ENCODE assay signal across 17 cellular contexts in the genomic region with DNA sequence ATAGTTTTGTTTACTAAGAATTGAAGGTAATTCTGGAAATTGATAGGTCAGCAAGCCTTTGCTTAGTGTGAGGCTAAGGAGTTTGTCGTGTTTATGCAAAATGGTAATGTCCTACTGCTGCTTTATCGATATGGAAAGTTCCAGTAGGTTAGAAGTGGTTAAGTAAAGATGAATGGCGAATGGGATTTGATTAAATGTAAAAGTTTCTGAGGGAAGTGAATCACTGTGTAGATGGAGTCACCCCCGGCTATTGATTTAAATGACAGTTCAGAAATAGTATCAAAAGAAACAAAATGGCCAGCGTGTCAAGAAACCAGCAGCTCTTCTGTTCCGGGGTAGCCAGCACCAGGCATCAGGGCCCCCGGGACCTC.
DNase-seq lines count a peak whose midpoint lies in the region; ATAC-seq and TF ChIP-seq lines count a peak whose summit lies in the region.
"Had no signal": no experiment of that assay in that cellular context is flagged by ENCODE, and none has a peak within 500 bp of the region (broad histone marks: within the 10 kb centered on the region; RNA-seq: fewer than 3 reads in every experiment).

No MANE protein-coding gene starts in this region.

- no peaks in the 10 kb centered on the region for H3K27me3 ChIP-seq in CD4-positive, alpha-beta memory T cell (ENCODE audit: insufficient read depth, low read length)
- H3K27me3 ChIP-seq: BLaER1 treated with 17β-estradiol and CSF1 and Interleukin-3, amounts not matched to agents 10 nM and 100 nM; MG63 had no signal

- intact Hi-C loops in activated CD4-positive, alpha-beta T cell treated with anti-CD3 and anti-CD28 coated beads for 36 hours (cut with DNase I, micrococcal nuclease): loop anchor here in 1 of 2 experiments (5.0 kb wide), 3 partner anchors 79 to 116 kb away; no protein-coding TSS in a partner anchor
- intact Hi-C loops in CD4-positive, alpha-beta memory T cell (cut with micrococcal nuclease): no loop called here
- intact Hi-C loops in left colon (cut with DNase I, micrococcal nuclease): no loop called here

- no peaks in the 10 kb centered on the region for H3K9me3 Mint-ChIP-seq in activated CD4-positive, alpha-beta T cell treated with anti-CD3 and anti-CD28 coated beads for 36 hours (ENCODE audit: low read depth)
- no peaks in the 10 kb centered on the region for H3K9me3 Mint-ChIP-seq in CD4-positive, alpha-beta memory T cell
- no peaks in the 10 kb centered on the region for H3K9me3 Mint-ChIP-seq in activated naive CD8-positive, alpha-beta T cell treated with anti-CD3 and anti-CD28 coated beads, Interleukin-2, amount 10 ng/mL, durations not matched to agents 7 days and 5 days
- H3K9me3 Mint-ChIP-seq in neural crest cell: no peaks in the 10 kb centered on the region

- H3K4me3 Mint-ChIP-seq in activated CD4-positive, alpha-beta T cell treated with anti-CD3 and anti-CD28 coated beads for 36 hours: no peak overlapping the region
- peak overlapping the region in 1 of 8 donors; percentile 59 for H3K4me3 Mint-ChIP-seq in CD4-positive, alpha-beta memory T cell
- H3K4me3 Mint-ChIP-seq in activated naive CD8-positive, alpha-beta T cell treated with anti-CD3 and anti-CD28 coated beads, Interleukin-2, amount 10 ng/mL, durations not matched to agents 7 days and 5 days: no peak overlapping the region
- H3K4me3 Mint-ChIP-seq in neural crest cell: no peak overlapping the region

- CTCF ChIA-PET in activated CD4-positive, alpha-beta T cell treated with anti-CD3 and anti-CD28 coated beads for 36 hours (lab: Charles Lee): interaction anchor here (1.8 kb wide), 1 partner anchor 70 kb away, joined by 9 read pairs; no protein-coding TSS in a partner anchor
- CTCF ChIA-PET in CD4-positive, alpha-beta memory T cell (lab: Charles Lee; ENCODE audit: partially characterized antibody): no interaction called here

- H3K4me1 ChIP-seq in CD4-positive, alpha-beta memory T cell (ENCODE audit: insufficient read depth, low read length): peaks cover 30% of the 10 kb centered on the region

- H3K36me3 ChIP-seq in CD4-positive, alpha-beta memory T cell (ENCODE audit: insufficient read depth, low read length): no peaks in the 10 kb centered on the region

- no peak for TF ChIP-seq CTCF in neural crest cell (conservative IDR thresholded peaks at IDR 0.05)

- no peak for DNase-seq in activated CD4-positive, alpha-beta T cell treated with anti-CD3 and anti-CD28 coated beads for 36 hours
- DNase-seq in activated CD4-positive, alpha-beta T cell treated with anti-CD3 and anti-CD28 coated beads, Interleukin-2, amount 50 U/mL, for 48 hours: no peak
- no peak for DNase-seq in CD4-positive, alpha-beta memory T cell
- no peak for DNase-seq in activated naive CD8-positive, alpha-beta T cell treated with anti-CD3 and anti-CD28 coated beads, Interleukin-2, amount 10 ng/mL, durations not matched to agents 7 days and 5 days
- DNase-seq in neural crest cell (ENCODE audit: low read depth, low spot score) (no peak), SIG-M5 (lab: John Stamatoyannopoulos, UW) (no peak), left colon (no peak)
- DNase-seq in stimulated activated CD4-positive, alpha-beta T cell treated with anti-CD3 and anti-CD28 coated beads, Interleukin-12 subunit alpha, Interleukin-12 subunit beta, amount 100 ng/mL, for 4 hours: no peak
- DNase-seq: EL, KG1, MG63, NCI-H1105 treated with DMSO at 0.1 percent for 48 hours, NCI-H187, NCI-H446, NCI-H748 treated with DMSO at 0.1 percent for 48 hours, PC-9 had no signal

- H3K36me3 Mint-ChIP-seq in activated CD4-positive, alpha-beta T cell treated with anti-CD3 and anti-CD28 coated beads for 36 hours (ENCODE audit: low read depth): peaks cover 20% of the 10 kb centered on the region
- H3K36me3 Mint-ChIP-seq in CD4-positive, alpha-beta memory T cell: peaks cover 5 to 12% of the 10 kb centered on the region in 2 donors
- peaks cover 9% of the 10 kb centered on the region for H3K36me3 Mint-ChIP-seq in activated naive CD8-positive, alpha-beta T cell treated with anti-CD3 and anti-CD28 coated beads, Interleukin-2, amount 10 ng/mL, durations not matched to agents 7 days and 5 days
- H3K36me3 Mint-ChIP-seq in neural crest cell (ENCODE audit: low read depth): no peaks in the 10 kb centered on the region

- no peak overlapping the region for H3K27ac ChIP-seq in CD4-positive, alpha-beta memory T cell (ENCODE audit: low read depth, low read length)
- H3K27ac ChIP-seq: BLaER1 treated with 17β-estradiol and CSF1 and Interleukin-3, amounts not matched to agents 10 nM and 100 nM; PC-9 had no signal

- no peak overlapping the region for H3K4me3 ChIP-seq in CD4-positive, alpha-beta memory T cell (ENCODE audit: low read length in 2 of 2)
- H3K4me3 ChIP-seq: BLaER1 treated with 17β-estradiol and CSF1 and Interleukin-3, amounts not matched to agents 10 nM and 100 nM; MG63; PC-9 had no signal

- no peaks in the 10 kb centered on the region for H3K9me3 ChIP-seq in CD4-positive, alpha-beta memory T cell (ENCODE audit: control insufficient read depth in 1 of 2, low read length in 2 of 2)
- H3K9me3 ChIP-seq: MG63 had no signal

- POLR2A ChIA-PET in activated CD4-positive, alpha-beta T cell treated with anti-CD3 and anti-CD28 coated beads for 36 hours (lab: Charles Lee): no interaction called here
- POLR2A ChIA-PET in CD4-positive, alpha-beta memory T cell (lab: Charles Lee; ENCODE audit: partially characterized antibody): no interaction called here
- POLR2A ChIA-PET in activated naive CD8-positive, alpha-beta T cell treated with anti-CD3 and anti-CD28 coated beads, Interleukin-2, amount 10 ng/mL, durations not matched to agents 7 days and 5 days (lab: Charles Lee): no interaction called here

- peak overlapping the region; percentile 79 for H3K27ac Mint-ChIP-seq in activated CD4-positive, alpha-beta T cell treated with anti-CD3 and anti-CD28 coated beads for 36 hours
- H3K27ac Mint-ChIP-seq in CD4-positive, alpha-beta memory T cell: peak overlapping the region in 4 of 7 donors; percentile 7 to 63 (median 58)
- H3K27ac Mint-ChIP-seq in activated naive CD8-positive, alpha-beta T cell treated with anti-CD3 and anti-CD28 coated beads, Interleukin-2, amount 10 ng/mL, durations not matched to agents 7 days and 5 days: peak overlapping the region; percentile 73
- peak overlapping the region; percentile 76 for H3K27ac Mint-ChIP-seq in neural crest cell (ENCODE audit: unreplicated experiment)

- ATAC-seq in activated CD4-positive, alpha-beta T cell treated with anti-CD3 and anti-CD28 coated beads for 36 hours: no peak
- no peak for ATAC-seq in activated naive CD8-positive, alpha-beta T cell treated with anti-CD3 and anti-CD28 coated beads, Interleukin-2, amount 10 ng/mL, durations not matched to agents 7 days and 5 days (ENCODE audit: low read depth)
- no peak for ATAC-seq in left colon

- no peaks in the 10 kb centered on the region for H3K27me3 Mint-ChIP-seq in activated CD4-positive, alpha-beta T cell treated with anti-CD3 and anti-CD28 coated beads for 36 hours
- no peaks in the 10 kb centered on the region for H3K27me3 Mint-ChIP-seq in CD4-positive, alpha-beta memory T cell
- no peaks in the 10 kb centered on the region for H3K27me3 Mint-ChIP-seq in activated naive CD8-positive, alpha-beta T cell treated with anti-CD3 and anti-CD28 coated beads, Interleukin-2, amount 10 ng/mL, durations not matched to agents 7 days and 5 days
- no peaks in the 10 kb centered on the region for H3K27me3 Mint-ChIP-seq in neural crest cell (ENCODE audit: low read depth)

- H3K4me1 Mint-ChIP-seq in activated CD4-positive, alpha-beta T cell treated with anti-CD3 and anti-CD28 coated beads for 36 hours: peaks cover 74% of the 10 kb centered on the region
- peaks cover 36 to 68% (median 50%) of the 10 kb centered on the region in 4 donors for H3K4me1 Mint-ChIP-seq in CD4-positive, alpha-beta memory T cell
- peaks cover 54% of the 10 kb centered on the region for H3K4me1 Mint-ChIP-seq in activated naive CD8-positive, alpha-beta T cell treated with anti-CD3 and anti-CD28 coated beads, Interleukin-2, amount 10 ng/mL, durations not matched to agents 7 days and 5 days
- H3K4me1 Mint-ChIP-seq in neural crest cell: peaks cover 63% of the 10 kb centered on the region
